19 cellular contexts compared by ENCODE assay signal in the genomic region with DNA sequence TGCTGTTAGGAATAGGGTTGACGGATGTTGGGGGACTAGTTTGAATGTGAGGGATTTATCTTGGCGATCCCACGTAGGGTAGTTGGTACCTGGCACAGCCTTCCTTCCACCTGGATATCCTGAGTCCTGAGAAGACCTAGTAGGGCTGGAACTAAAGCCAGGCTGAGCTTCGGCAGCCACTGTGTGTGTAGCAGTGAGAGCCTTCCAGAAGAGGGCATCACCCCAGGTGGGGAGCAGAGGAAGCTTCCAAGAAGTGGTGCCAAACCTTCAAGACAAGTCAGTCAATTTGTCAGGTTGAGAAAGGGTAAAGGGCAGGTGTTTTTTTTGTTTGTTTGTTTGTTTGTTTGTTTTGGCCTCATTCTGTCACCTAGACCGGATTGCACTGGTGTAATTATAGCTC. TPM values are rescaled to one million over a fixed set of nuclear protein-coding genes. Genes with fewer than 3 reads are reported as not detected.
DNase-seq lines count a peak whose midpoint lies in the region; ATAC-seq and TF ChIP-seq lines count a peak whose summit lies in the region.
"Had no signal": no experiment of that assay in that cellular context is flagged by ENCODE, and none has a peak within 500 bp of the region (broad histone marks: within the 10 kb centered on the region; RNA-seq: fewer than 3 reads in every experiment).

No MANE protein-coding gene starts in this region.

- ATAC-seq in activated CD8-positive, alpha-beta memory T cell treated with anti-CD3 and anti-CD28 coated beads, Interleukin-2, amount 10 ng/mL, durations not matched to agents 7 days and 5 days: no peak
- ATAC-seq in effector memory CD8-positive, alpha-beta T cell (replicated peaks): no peak
- ATAC-seq in stimulated activated naive CD8-positive, alpha-beta T cell treated with anti-CD3 and anti-CD28 coated beads, Interleukin-15, amount 100 ng/mL, for 72 hours: no peak
- ATAC-seq in left lung: no peak

- no peak overlapping the region for H3K4me2 ChIP-seq in OCI-LY3 (ENCODE audit: low read length)
- H3K4me2 ChIP-seq: hepatocyte had no signal

- no peaks in the 10 kb centered on the region for H4K20me1 ChIP-seq in OCI-LY3 (ENCODE audit: insufficient read depth, low read length)

- H3K9me3 ChIP-seq in OCI-LY3 (ENCODE audit: insufficient read depth, low read length) (no peaks in the 10 kb centered on the region), left lung (no peaks in the 10 kb centered on the region)
- H3K9me3 ChIP-seq: pancreas had no signal

- peak overlapping the region; percentile 37 for H3K27ac Mint-ChIP-seq in activated CD8-positive, alpha-beta memory T cell treated with anti-CD3 and anti-CD28 coated beads, Interleukin-2, amount 10 ng/mL, durations not matched to agents 7 days and 5 days
- H3K27ac Mint-ChIP-seq in effector memory CD8-positive, alpha-beta T cell: peak overlapping the region; percentile 87 to 94
- H3K27ac Mint-ChIP-seq in stimulated activated naive CD8-positive, alpha-beta T cell treated with anti-CD3 and anti-CD28 coated beads, Interleukin-15, amount 100 ng/mL, for 72 hours: peak overlapping the region; percentile 80 to 93

- H3K9me3 Mint-ChIP-seq in activated CD8-positive, alpha-beta memory T cell treated with anti-CD3 and anti-CD28 coated beads, Interleukin-2, amount 10 ng/mL, durations not matched to agents 7 days and 5 days (ENCODE audit: low read depth): no peaks in the 10 kb centered on the region
- no peaks in the 10 kb centered on the region for H3K9me3 Mint-ChIP-seq in effector memory CD8-positive, alpha-beta T cell
- peaks cover 12 to 13% of the 10 kb centered on the region in 2 donors for H3K9me3 Mint-ChIP-seq in stimulated activated naive CD8-positive, alpha-beta T cell treated with anti-CD3 and anti-CD28 coated beads, Interleukin-15, amount 100 ng/mL, for 72 hours
- H3K9me3 Mint-ChIP-seq: activated CD4-positive, alpha-beta T cell treated with anti-CD3 and anti-CD28 coated beads, Interleukin-2, amount 10 ng/mL, durations not matched to agents 24 days and 14 days had no signal

- H3K4me3 ChIP-seq in OCI-LY3 (ENCODE audit: low read length) (no peak overlapping the region), left lung (no peak overlapping the region)
- H3K4me3 ChIP-seq: hepatocyte, pancreas had no signal

- no peak overlapping the region for H2AFZ ChIP-seq in OCI-LY3 (ENCODE audit: low read depth, low read length)
- H2AFZ ChIP-seq: hepatocyte had no signal

- intact Hi-C loops in left lung (cut with DNase I): no loop called here

- H3K4me1 ChIP-seq in OCI-LY3 (ENCODE audit: low read length) (peaks cover 14% of the 10 kb centered on the region), left lung (peaks cover 0 to 17% of the 10 kb centered on the region in 2 donors)
- H3K4me1 ChIP-seq: pancreas had no signal

- POLR2A ChIA-PET in HEK293T (lab: Yijun Ruan, JAX): no interaction called here

- H3K4me3 Mint-ChIP-seq in activated CD8-positive, alpha-beta memory T cell treated with anti-CD3 and anti-CD28 coated beads, Interleukin-2, amount 10 ng/mL, durations not matched to agents 7 days and 5 days: no peak overlapping the region
- no peak overlapping the region for H3K4me3 Mint-ChIP-seq in effector memory CD8-positive, alpha-beta T cell
- H3K4me3 Mint-ChIP-seq in stimulated activated naive CD8-positive, alpha-beta T cell treated with anti-CD3 and anti-CD28 coated beads, Interleukin-15, amount 100 ng/mL, for 72 hours: peak overlapping the region in 1 of 2 donors; percentile 35
- H3K4me3 Mint-ChIP-seq: activated CD4-positive, alpha-beta T cell treated with anti-CD3 and anti-CD28 coated beads, Interleukin-2, amount 10 ng/mL, durations not matched to agents 24 days and 14 days had no signal

- DNase-seq in activated CD8-positive, alpha-beta memory T cell treated with anti-CD3 and anti-CD28 coated beads, Interleukin-2, amount 10 ng/mL, durations not matched to agents 7 days and 5 days: no peak
- DNase-seq in activated CD8-positive, alpha-beta memory T cell treated with anti-CD3 and anti-CD28 coated beads for 24 hours: no peak
- DNase-seq in effector memory CD8-positive, alpha-beta T cell: no peak
- DNase-seq in stimulated activated naive CD8-positive, alpha-beta T cell treated with anti-CD3 and anti-CD28 coated beads, Interleukin-15, amount 100 ng/mL, for 72 hours: peak in 1 of 2 donors; percentile 22
- no peak for DNase-seq in left lung
- no peak for DNase-seq in GM03348 (ENCODE audit: low spot score)
- DNase-seq in HEK293T (ENCODE audit: extremely low spot score): no peak
- DNase-seq: activated effector memory CD4-positive, alpha-beta T cell treated with anti-CD3 and anti-CD28 coated beads, Interleukin-2, amount 50 U/mL, for 16 hours; HCEC 1CT; mesenchymal stem cell; NCI-H2029; pancreas had no signal

- H3K36me3 Mint-ChIP-seq in activated CD8-positive, alpha-beta memory T cell treated with anti-CD3 and anti-CD28 coated beads, Interleukin-2, amount 10 ng/mL, durations not matched to agents 7 days and 5 days: no peaks in the 10 kb centered on the region
- H3K36me3 Mint-ChIP-seq in effector memory CD8-positive, alpha-beta T cell (ENCODE audit: insufficient read depth): peaks cover 15% of the 10 kb centered on the region

- peak; percentile 18; the same call in 1 of the 2 replicates for TF ChIP-seq CTCF in OCI-LY3 (IDR thresholded peaks at IDR 0.05; ENCODE audit: low read depth, low read length)
- no peak for TF ChIP-seq CTCF in left lung (IDR thresholded peaks at IDR 0.05)

- H3K9ac ChIP-seq in OCI-LY3 (ENCODE audit: low read length): no peak overlapping the region

- H3K27me3 Mint-ChIP-seq in activated CD8-positive, alpha-beta memory T cell treated with anti-CD3 and anti-CD28 coated beads, Interleukin-2, amount 10 ng/mL, durations not matched to agents 7 days and 5 days: peaks cover 44% of the 10 kb centered on the region
- H3K27me3 Mint-ChIP-seq in effector memory CD8-positive, alpha-beta T cell: peaks cover 0 to 22% of the 10 kb centered on the region in 2 donors
- H3K27me3 Mint-ChIP-seq in stimulated activated naive CD8-positive, alpha-beta T cell treated with anti-CD3 and anti-CD28 coated beads, Interleukin-15, amount 100 ng/mL, for 72 hours: peaks cover 8% of the 10 kb centered on the region

- CTCF ChIA-PET in activated CD8-positive, alpha-beta memory T cell treated with anti-CD3 and anti-CD28 coated beads, Interleukin-2, amount 10 ng/mL, durations not matched to agents 7 days and 5 days (lab: Charles Lee): interaction anchor here (0.8 to 5.8 kb wide), 8 partner anchors 8 to 301 kb away, joined by 3 to 59 read pairs (median 5); no protein-coding TSS in a partner anchor
- CTCF ChIA-PET in HEK293T (lab: Yijun Ruan, JAX): interaction anchor here (0.6 kb wide), 1 partner anchor 14 kb away, joined by 3 read pairs; no protein-coding TSS in a partner anchor

- H3K79me2 ChIP-seq in OCI-LY3 (ENCODE audit: low read length): no peaks in the 10 kb centered on the region
- H3K79me2 ChIP-seq: hepatocyte had no signal

- peaks cover 28% of the 10 kb centered on the region for H3K4me1 Mint-ChIP-seq in activated CD8-positive, alpha-beta memory T cell treated with anti-CD3 and anti-CD28 coated beads, Interleukin-2, amount 10 ng/mL, durations not matched to agents 7 days and 5 days
- peaks cover 24 to 33% of the 10 kb centered on the region in 2 donors for H3K4me1 Mint-ChIP-seq in effector memory CD8-positive, alpha-beta T cell (ENCODE audit: low read depth in 2 of 2)
- H3K4me1 Mint-ChIP-seq in stimulated activated naive CD8-positive, alpha-beta T cell treated with anti-CD3 and anti-CD28 coated beads, Interleukin-15, amount 100 ng/mL, for 72 hours: peaks cover 49% of the 10 kb centered on the region

- H3K36me3 ChIP-seq in OCI-LY3 (replicated peaks; ENCODE audit: low read depth, low read length) (no peaks in the 10 kb centered on the region), left lung (no peaks in the 10 kb centered on the region)
- H3K36me3 ChIP-seq: pancreas had no signal

- H3K27ac ChIP-seq in OCI-LY3 (ENCODE audit: low read length): no peak overlapping the region
- no peak overlapping the region for H3K27ac ChIP-seq in left lung
- H3K27ac ChIP-seq: epithelial cell of prostate, hepatocyte, pancreas had no signal

- H3K27me3 ChIP-seq in OCI-LY3 (ENCODE audit: low read depth, low read length): no peaks in the 10 kb centered on the region
- H3K27me3 ChIP-seq in left lung: peaks cover 0 to 9% of the 10 kb centered on the region in 2 donors
- H3K27me3 ChIP-seq: hepatocyte, pancreas had no signal

TF ChIP-seq in HEK293T, 16 proteins besides CTCF, POLR2A, EP300 and RAD21:
- TF ChIP-seq CTBP1 (IDR thresholded peaks at IDR 0.05; ENCODE audit: borderline replicate concordance): no peak
- no peak for TF ChIP-seq NFRKB (IDR thresholded peaks at IDR 0.05)

RNA-seq across cellular contexts. Expression of a gene that starts 1.2 kb away (rescaled TPM):
- 1 to 10 TPM; 2.0 to 9.0 TPM for total RNA-seq in activated CD8-positive, alpha-beta memory T cell treated with anti-CD3 and anti-CD28 coated beads, Interleukin-2, amount 10 ng/mL, durations not matched to agents 7 days and 5 days
- total RNA-seq in left lung: 1 to 10 TPM; 2.9 TPM

RNA-seq across cellular contexts. Expression of a gene that starts 25.6 kb away (rescaled TPM):
- total RNA-seq in activated CD8-positive, alpha-beta memory T cell treated with anti-CD3 and anti-CD28 coated beads, Interleukin-2, amount 10 ng/mL, durations not matched to agents 7 days and 5 days: not detected
- 10 to 100 TPM in 1 of 2 donors, under 1 TPM in 1; 0.67 to 52.1 TPM for total RNA-seq in left lung
- total RNA-seq: activated CD4-positive, alpha-beta T cell treated with anti-CD3 and anti-CD28 coated beads, Interleukin-2, amount 10 ng/mL, durations not matched to agents 24 days and 14 days; cardiac septum; T-helper 1 cell treated with Interleukin-12 subunit alpha and Interleukin-12 subunit beta and Interleukin-4 antibody, amounts not matched to agents 30 ng/mL and 1 ng/mL, for 36 hours; urinary bladder had no signal

Comparison
In these comparisons a context has a peak if more than half of its experiments do, and no peak if none do; other contexts are left out.
1. H3K27ac Mint-ChIP-seq: peak in every context shown above with its lines; median percentile 90 in effector memory CD8-positive, alpha-beta T cell; 86 in stimulated activated naive CD8-positive, alpha-beta T cell treated with anti-CD3 and anti-CD28 coated beads, Interleukin-15, amount 100 ng/mL, for 72 hours; 37 in activated CD8-positive, alpha-beta memory T cell treated with anti-CD3 and anti-CD28 coated beads, Interleukin-2, amount 10 ng/mL, durations not matched to agents 7 days and 5 days.